ENCODE assay signal across 8 cellular contexts in genomic region chr9:136119259-136120118, GRCh38. TPM values are rescaled to one million over a fixed set of nuclear protein-coding genes. Genes with fewer than 3 reads are reported as not detected.
A peak's percentile ranks its signal among the peaks of the same experiment; 100 is the strongest.
DNase-seq lines count a peak whose midpoint lies in the region; ATAC-seq, FAIRE-seq and TF ChIP-seq lines count a peak whose summit lies in the region.

No MANE protein-coding gene starts in this region.

- DNase-seq in AG20443 (ENCODE audit: low spot score), result peak; percentile 52
- DNase-seq in NT2/D1 (ENCODE audit: low read depth, low spot score), result no peak
- peak in 3 of 61 donors; percentile 49 to 76 (median 62) for DNase-seq in caudate nucleus (lab: John Stamatoyannopoulos, UW)
- no peak for DNase-seq in left lung
- peak in 1 of 2 donors; percentile 79 for DNase-seq in suprapubic skin (ENCODE audit: low spot score in 2 of 2)
- DNase-seq in D721Med (ENCODE audit: insufficient read length, low spot score), result no peak
- DNase-seq in germinal center (ENCODE audit: low spot score), result no peak

- H3K27ac ChIP-seq in caudate nucleus (ENCODE audit: low read depth, low read length) (peak overlapping the region; percentile 94), left lung (peak overlapping the region; percentile 91 to 93), suprapubic skin (peak overlapping the region; percentile 97)

- TF ChIP-seq EP300 in suprapubic skin (IDR thresholded peaks at IDR 0.05), result no peak

- ATAC-seq in GM21447 (IDR thresholded peaks at IDR 0.05; ENCODE audit: unreplicated experiment), result peak; percentile 8
- peak; percentile 0 for ATAC-seq in left lung

- intact Hi-C loops in left lung (cut with DNase I), result loop anchor here (5.0 to 10.0 kb wide), 3 partner anchors 145 to 255 kb away; no protein-coding TSS in a partner anchor

- no peak for TF ChIP-seq POLR2A in suprapubic skin (IDR thresholded peaks at IDR 0.05)

- WGBS in suprapubic skin, result 7% methylated on average over 34 of the region's 50 CpGs

- FAIRE-seq in D721Med (lab: Jason Lieb, UNC), result no peak

- H3K27me3 ChIP-seq in NT2/D1 (ENCODE audit: insufficient read depth, insufficient read length) (no peaks in the 10 kb centered on the region), left lung (peaks cover 0 to 14% of the 10 kb centered on the region in 2 donors), suprapubic skin (peaks cover 8% of the 10 kb centered on the region)

- TF ChIP-seq CTCF in left lung (IDR thresholded peaks at IDR 0.05) (no peak), suprapubic skin (IDR thresholded peaks at IDR 0.05) (no peak), D721Med (IDR thresholded peaks at IDR 0.05; ENCODE audit: insufficient read depth, missing control alignments) (no peak)

- H3K9me3 ChIP-seq in NT2/D1 (ENCODE audit: insufficient read depth, low read length) (no peaks in the 10 kb centered on the region), left lung (no peaks in the 10 kb centered on the region), suprapubic skin (no peaks in the 10 kb centered on the region)

- H3K4me3 ChIP-seq in NT2/D1 (ENCODE audit: insufficient read length, low read depth), result peak overlapping the region; percentile 84
- H3K4me3 ChIP-seq in left lung, result peak overlapping the region; percentile 72 to 96
- peak overlapping the region; percentile 92 for H3K4me3 ChIP-seq in suprapubic skin

- H3K4me1 ChIP-seq in NT2/D1 (ENCODE audit: insufficient read depth, insufficient read length), result peaks cover 47% of the 10 kb centered on the region
- H3K4me1 ChIP-seq in left lung, result peaks cover 16 to 37% of the 10 kb centered on the region in 2 donors
- peaks cover 41% of the 10 kb centered on the region for H3K4me1 ChIP-seq in suprapubic skin

- peaks cover 34% of the 10 kb centered on the region for H3K36me3 ChIP-seq in NT2/D1 (ENCODE audit: insufficient read depth, insufficient read length, low read length)
- H3K36me3 ChIP-seq in left lung, result peaks cover 0 to 23% of the 10 kb centered on the region in 2 donors
- peaks cover 20% of the 10 kb centered on the region for H3K36me3 ChIP-seq in suprapubic skin

- peak overlapping the region; percentile 98 for H3K9ac ChIP-seq in NT2/D1 (ENCODE audit: insufficient read length, low read depth)

RNA-seq across cellular contexts. Expression of gene TMEM250, which starts 0.8 kb away (rescaled TPM):
- 10 to 100 TPM; 30.4 to 42.1 TPM for total RNA-seq in left lung
- total RNA-seq in suprapubic skin, result 10 to 100 TPM; 37.0 to 66.9 (median 57.8) TPM

RNA-seq across cellular contexts. Expression of gene NACC2, which starts 24.4 kb away (rescaled TPM):
- total RNA-seq in left lung (10 to 100 TPM; 25.2 to 29.5 TPM), suprapubic skin (10 to 100 TPM; 12.1 to 14.9 (median 13.7) TPM)
